In genomic region chr9:114151426-114151956, GRCh38 we compare ENCODE assay signal across 26 cellular contexts. TPM values are rescaled to one million over a fixed set of nuclear protein-coding genes. Genes with fewer than 3 reads are reported as not detected.
DNase-seq lines count a peak whose midpoint lies in the region; ATAC-seq, FAIRE-seq and TF ChIP-seq lines count a peak whose summit lies in the region.
"Had no signal": no experiment of that assay in that cellular context is flagged by ENCODE, and none has a peak within 500 bp of the region (broad histone marks: within the 10 kb centered on the region; RNA-seq: fewer than 3 reads in every experiment).

No MANE protein-coding gene starts in this region.

- intact Hi-C loops in left ventricle myocardium superior (cut with micrococcal nuclease): loop anchor here (10.0 kb wide), 1 partner anchor 123 kb away; no protein-coding TSS in a partner anchor
- intact Hi-C loops in left ventricle myocardium inferior (cut with micrococcal nuclease): loop anchor here (10.0 kb wide), 2 partner anchors 73 to 123 kb away; no protein-coding TSS in a partner anchor
- intact Hi-C loops in endothelial cell of umbilical vein (cut with micrococcal nuclease): no loop called here

- H3K27me3 ChIP-seq in left ventricle myocardium inferior (ENCODE audit: low read depth): peaks cover 26% of the 10 kb centered on the region
- peaks cover 21 to 27% of the 10 kb centered on the region in 2 experiments for H3K27me3 ChIP-seq in endothelial cell of umbilical vein (ENCODE audit: control insufficient read depth in 2 of 2, insufficient read depth in 2 of 2, low read length in 2 of 2)

- DNase-seq in left ventricle myocardium superior (peak; percentile 58), left ventricle myocardium inferior (no peak), NCI-H69 (lab: John Stamatoyannopoulos, UW) (peak; percentile 14), endothelial cell of umbilical vein (ENCODE audit: low read depth, low spot score) (peak; percentile 18), omental fat pad (ENCODE audit: low spot score) (no peak)
- DNase-seq: C1 segment of cervical spinal cord; Caco-2; CD8-positive, alpha-beta T cell; DMS 273 treated with DMSO at 0.1 percent for 48 hours; DMS79; EL; GF-D8; HCEC 1CT; Kasumi-1; NCI-H1092 treated with DMSO at 0.1 percent for 48 hours; NCI-H146; NCI-H1930; NCI-H2107; NCI-H446 treated with DMSO at 0.1 percent for 48 hours; SK-N-SH; SW 1271 had no signal

- H3K27ac ChIP-seq in left ventricle myocardium inferior (replicated peaks) (no peak overlapping the region), endothelial cell of umbilical vein (ENCODE audit: insufficient read depth, low read depth, low read length) (no peak overlapping the region)

- no peak for TF ChIP-seq POLR2A in endothelial cell of umbilical vein (IDR thresholded peaks at IDR 0.05; ENCODE audit: low read depth, low read length)

- no peaks in the 10 kb centered on the region for H4K20me1 ChIP-seq in endothelial cell of umbilical vein (replicated peaks; ENCODE audit: control insufficient read depth, extremely low read depth, insufficient read depth, low read length)

- no peak overlapping the region for H3K9ac ChIP-seq in endothelial cell of umbilical vein (replicated peaks; ENCODE audit: extremely low read depth, insufficient read depth, low read length)
- H3K9ac ChIP-seq: SK-N-SH had no signal

- no peaks in the 10 kb centered on the region for H3K9me3 ChIP-seq in left ventricle myocardium inferior (replicated peaks)
- no peaks in the 10 kb centered on the region for H3K9me3 ChIP-seq in endothelial cell of umbilical vein (replicated peaks; ENCODE audit: control insufficient read depth, insufficient read depth, low read length)
- H3K9me3 ChIP-seq: Caco-2, SK-N-SH had no signal

- H3K36me3 ChIP-seq in left ventricle myocardium inferior (no peaks in the 10 kb centered on the region), endothelial cell of umbilical vein (ENCODE audit: control insufficient read depth in 2 of 2, extremely low read depth in 1 of 2, insufficient read depth in 2 of 2, low read length in 2 of 2) (no peaks in the 10 kb centered on the region)

- H3K79me2 ChIP-seq in endothelial cell of umbilical vein (ENCODE audit: control insufficient read depth, insufficient read depth, low read length): peaks cover 3% of the 10 kb centered on the region

- ATAC-seq in left ventricle myocardium superior: no peak
- no peak for ATAC-seq in GM18858 (IDR thresholded peaks at IDR 0.05; ENCODE audit: unreplicated experiment)
- ATAC-seq in HG03045 (IDR thresholded peaks at IDR 0.05; ENCODE audit: unreplicated experiment): no peak
- ATAC-seq in omental fat pad (ENCODE audit: low FRiP score): no peak
- ATAC-seq: CD8-positive, alpha-beta T cell had no signal

- H3K4me2 ChIP-seq in endothelial cell of umbilical vein (ENCODE audit: insufficient read depth, low read length): no peak overlapping the region
- H3K4me2 ChIP-seq: SK-N-SH had no signal

- BruUV-seq in endothelial cell of umbilical vein (replicated peaks; lab: Mats Ljungman, UMichigan): no TSS peak

- no peak overlapping the region for H2AFZ ChIP-seq in endothelial cell of umbilical vein (ENCODE audit: low read depth, low read length)

- POLR2A ChIA-PET in endothelial cell of umbilical vein (lab: Charles Lee): no interaction called here

- TF ChIP-seq CTCF in left ventricle myocardium inferior (IDR thresholded peaks at IDR 0.05; ENCODE audit: borderline replicate concordance): no peak
- no peak for TF ChIP-seq CTCF in endothelial cell of umbilical vein (IDR thresholded peaks at IDR 0.05; ENCODE audit: extremely low read depth in 1 of 2, insufficient read depth in 1 of 2, low read depth in 1 of 2, low read length in 2 of 2)
- TF ChIP-seq CTCF in omental fat pad (IDR thresholded peaks at IDR 0.05): no peak

- dilution Hi-C loops in endothelial cell of umbilical vein (cut with MboI; ENCODE audit: extremely low pct_ligation_motif_present, low sequenced_read_pairs): no loop called here

- no peaks in the 10 kb centered on the region for H3K9me1 ChIP-seq in endothelial cell of umbilical vein (replicated peaks; ENCODE audit: control insufficient read depth, extremely low read depth, insufficient read depth, low read length)

- FAIRE-seq in endothelial cell of umbilical vein (lab: Jason Lieb, UNC): no peak
- FAIRE-seq: GM12891, H1 had no signal

- CTCF ChIA-PET in endothelial cell of umbilical vein (lab: Charles Lee): interaction anchor here (0.8 to 7.7 kb wide), 7 partner anchors 11 to 140 kb away, joined by 3 to 89 read pairs (median 4); no protein-coding TSS in a partner anchor

- no peak overlapping the region for H3K4me3 ChIP-seq in left ventricle myocardium inferior
- no peak overlapping the region for H3K4me3 ChIP-seq in endothelial cell of umbilical vein (replicated peaks in 1 of 3; ENCODE audit: insufficient read depth in 1 of 3, low read depth in 1 of 3, low read length in 3 of 3)

- H3K4me1 ChIP-seq in left ventricle myocardium inferior: peaks cover 43% of the 10 kb centered on the region
- H3K4me1 ChIP-seq in endothelial cell of umbilical vein (ENCODE audit: control insufficient read depth, extremely low read depth, insufficient read depth, low read length): peaks cover 14% of the 10 kb centered on the region

TF ChIP-seq in endothelial cell of umbilical vein, 7 proteins besides CTCF, POLR2A, EP300 and RAD21:
- TF ChIP-seq FOS (IDR thresholded peaks at IDR 0.05; ENCODE audit: borderline replicate concordance, insufficient read depth, low read length) (no peak), POLR2AphosphoS5 (IDR thresholded peaks at IDR 0.05; ENCODE audit: insufficient read depth, low read depth, low read length) (no peak), MAX (IDR thresholded peaks at IDR 0.05; ENCODE audit: insufficient read depth, insufficient read length) (no peak), GATA2 (IDR thresholded peaks at IDR 0.05; ENCODE audit: insufficient read depth, insufficient read length, low read depth, low read length) (no peak), MYC (IDR thresholded peaks at IDR 0.05; ENCODE audit: low read depth, low read length) (no peak), JUN (IDR thresholded peaks at IDR 0.05; ENCODE audit: borderline replicate concordance, insufficient read depth, insufficient read length, low read depth) (no peak), EZH2 (IDR thresholded peaks at IDR 0.05; ENCODE audit: borderline replicate concordance, low read depth, low read length, severe bottlenecking) (no peak)
TF ChIP-seq in endothelial cell of umbilical vein: peak in this region for 0.

RNA-seq across cellular contexts. Expression of gene COL27A1, which starts 3.8 kb away (rescaled TPM):
- total RNA-seq in left ventricle myocardium superior (11.0 TPM), left ventricle myocardium inferior (6.4 TPM), endothelial cell of umbilical vein (48.6 and 49.1 TPM in 2 replicates), omental fat pad (10 to 100 TPM in 3 of 4 donors, 1 to 10 TPM in 1; 4.9 to 78.9 (median 10.1) TPM)
- 14.7 and 14.9 TPM in 2 replicates for polyA plus RNA-seq in endothelial cell of umbilical vein
- polyA plus RNA-seq in endothelial cell of umbilical vein (2011; cell fraction: cytosol; rRNA removed): 5.1 and 7.1 TPM in 2 replicates
- polyA plus RNA-seq in endothelial cell of umbilical vein (2011; cell fraction: nucleus; rRNA removed): 147 and 157 TPM in 2 replicates
- polyA plus RNA-seq in endothelial cell of umbilical vein (2012): 30.8 and 37.0 TPM in 2 replicates
- 17.6 and 18.7 TPM in 2 replicates for polyA minus RNA-seq in endothelial cell of umbilical vein
- 1.4 TPM for polyA minus RNA-seq in endothelial cell of umbilical vein (2011; cell fraction: cytosol; rRNA and poly(A)+ RNA removed)
- polyA minus RNA-seq in endothelial cell of umbilical vein (2011; cell fraction: nucleus; rRNA and poly(A)+ RNA removed): 54.5 and 60.8 TPM in 2 replicates

RNA-seq across cellular contexts. Expression of gene KIF12, which starts 52.4 kb away (rescaled TPM):
- total RNA-seq in left ventricle myocardium superior (not detected), left ventricle myocardium inferior (not detected), endothelial cell of umbilical vein (0.51 and 0.97 TPM in 2 replicates), omental fat pad (under 1 TPM in 2 of 4 donors, not detected in 2; 0.12 to 0.19 TPM)
- 0.46 and 0.88 TPM in 2 replicates for polyA plus RNA-seq in endothelial cell of umbilical vein
- polyA plus RNA-seq in endothelial cell of umbilical vein (2011; cell fraction: cytosol; rRNA removed): 0.27 and 0.39 TPM in 2 replicates
- 2.7 and 4.0 TPM in 2 replicates for polyA plus RNA-seq in endothelial cell of umbilical vein (2011; cell fraction: nucleus; rRNA removed)
- polyA plus RNA-seq in endothelial cell of umbilical vein (2012): 0.95 and 4.5 TPM in 2 replicates
- 0.15 and 1.4 TPM in 2 replicates for polyA minus RNA-seq in endothelial cell of umbilical vein
- polyA minus RNA-seq in endothelial cell of umbilical vein (2011; cell fraction: cytosol; rRNA and poly(A)+ RNA removed): not detected
- polyA minus RNA-seq in endothelial cell of umbilical vein (2011; cell fraction: nucleus; rRNA and poly(A)+ RNA removed): 0.19 and 0.82 TPM in 2 replicates
- total RNA-seq: A673; CD8-positive, alpha-beta T cell had no signal

Comparison
In these comparisons a context has a peak if more than half of its experiments do, and no peak if none do; other contexts are left out.
1. DNase-seq: peak in left ventricle myocardium superior (single experiment), NCI-H69 (single experiment) and endothelial cell of umbilical vein (single experiment); none in left ventricle myocardium inferior (single experiment) and omental fat pad (single experiment).